In the genomic region with DNA sequence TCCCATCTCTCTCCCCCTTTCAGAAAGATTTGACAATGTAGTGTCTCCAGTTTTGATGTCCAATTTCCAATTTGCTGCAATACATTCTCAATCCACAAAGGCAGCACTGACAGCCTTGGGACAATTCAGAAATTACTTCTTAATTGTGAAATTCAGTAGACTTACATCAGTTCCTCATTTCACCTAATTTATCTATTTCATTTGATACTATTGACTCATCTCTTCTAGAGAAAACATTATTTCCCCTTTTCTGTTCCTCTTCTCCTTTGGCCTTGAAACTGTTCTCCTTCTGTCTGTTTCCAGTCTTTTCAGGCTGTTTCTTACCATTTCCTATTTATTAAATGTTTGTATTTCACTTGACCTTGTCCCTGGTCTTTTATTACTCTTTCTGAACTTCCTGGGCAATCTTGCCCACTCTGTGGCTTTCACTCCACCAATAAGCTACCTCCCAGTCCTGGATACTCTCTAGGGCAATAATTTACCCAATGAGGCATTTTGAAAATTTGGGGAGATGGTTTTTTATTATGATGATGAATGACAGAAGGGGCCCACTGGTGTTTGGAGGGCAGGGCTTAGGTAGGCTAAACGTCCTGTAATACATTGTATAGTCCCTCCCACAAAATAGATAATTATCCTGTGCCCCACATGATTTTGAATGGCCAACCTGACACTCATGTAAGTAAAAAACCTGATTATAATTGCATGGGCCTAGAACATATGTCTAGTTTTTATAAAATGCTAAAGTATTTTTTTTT, we compare ENCODE assay signal across 11 cellular contexts.
DNase-seq lines count a peak whose midpoint lies in the region; ATAC-seq and TF ChIP-seq lines count a peak whose summit lies in the region.
"Had no signal": no experiment of that assay in that cellular context is flagged by ENCODE, and none has a peak within 500 bp of the region (broad histone marks: within the 10 kb centered on the region; RNA-seq: fewer than 3 reads in every experiment).

No MANE protein-coding gene starts in this region.

- intact Hi-C loops in mucosa of descending colon (cut with DNase I, micrococcal nuclease) (no loop called here), prostate gland (cut with DNase I) (no loop called here), breast epithelium (cut with DNase I; ENCODE audit: low total_unique reads) (no loop called here)

- no peak overlapping the region for H3K4me3 ChIP-seq in HL-60 (replicated peaks; ENCODE audit: insufficient read depth, low read length)
- no peak overlapping the region for H3K4me3 ChIP-seq in mucosa of descending colon
- no peak overlapping the region for H3K4me3 ChIP-seq in prostate gland
- H3K4me3 ChIP-seq in breast epithelium: no peak overlapping the region

- no peak for TF ChIP-seq POLR2A in prostate gland (IDR thresholded peaks at IDR 0.05)
- TF ChIP-seq POLR2A in breast epithelium (IDR thresholded peaks at IDR 0.05): no peak

- H3K27ac ChIP-seq in HL-60 (replicated peaks) (peak overlapping the region; percentile 61), prostate gland (no peak overlapping the region), breast epithelium (no peak overlapping the region)

- WGBS in prostate gland: 60% methylated on average over 1 of the region's 1 CpG

- no peaks in the 10 kb centered on the region for H3K9me3 ChIP-seq in mucosa of descending colon
- H3K9me3 ChIP-seq in prostate gland: no peaks in the 10 kb centered on the region
- no peaks in the 10 kb centered on the region for H3K9me3 ChIP-seq in breast epithelium

- no peaks in the 10 kb centered on the region for H3K36me3 ChIP-seq in mucosa of descending colon (ENCODE audit: low read depth)
- no peaks in the 10 kb centered on the region for H3K36me3 ChIP-seq in prostate gland
- no peaks in the 10 kb centered on the region for H3K36me3 ChIP-seq in breast epithelium

- no peaks in the 10 kb centered on the region for H3K27me3 ChIP-seq in HL-60 (ENCODE audit: insufficient read depth, poor library complexity, severe bottlenecking)
- no peaks in the 10 kb centered on the region for H3K27me3 ChIP-seq in prostate gland (replicated peaks; ENCODE audit: insufficient read depth)
- H3K27me3 ChIP-seq in breast epithelium: no peaks in the 10 kb centered on the region

- DNase-seq in HL-60 (ENCODE audit: low read depth in 1 of 2, low spot score in 1 of 2): peak; percentile 43 to 61
- DNase-seq in mucosa of descending colon: no peak
- no peak for DNase-seq in prostate gland (ENCODE audit: low spot score)
- DNase-seq in T-helper 1 cell: no peak
- no peak for DNase-seq in breast epithelium (ENCODE audit: low spot score in 2 of 2)
- DNase-seq in GOT3 (lab: John Stamatoyannopoulos, UW): no peak
- DNase-seq: aorta, NCI-H1092 had no signal

- ATAC-seq in GM18909 (IDR thresholded peaks at IDR 0.05; ENCODE audit: poor library complexity, unreplicated experiment) (peak; percentile 89), HG02642 (IDR thresholded peaks at IDR 0.05; ENCODE audit: poor library complexity, unreplicated experiment) (peak; percentile 84), mucosa of descending colon (peak; percentile 25)
- ATAC-seq: WTC11 had no signal

- H3K4me1 ChIP-seq in mucosa of descending colon (ENCODE audit: low read depth) (no peaks in the 10 kb centered on the region), prostate gland (replicated peaks) (no peaks in the 10 kb centered on the region), breast epithelium (no peaks in the 10 kb centered on the region)

- TF ChIP-seq CTCF in HL-60 (IDR thresholded peaks at IDR 0.05; ENCODE audit: insufficient read depth, low read length): no peak
- no peak for TF ChIP-seq CTCF in mucosa of descending colon (IDR thresholded peaks at IDR 0.05)
- no peak for TF ChIP-seq CTCF in prostate gland (IDR thresholded peaks at IDR 0.05)
- no peak for TF ChIP-seq CTCF in breast epithelium (IDR thresholded peaks at IDR 0.05)

Comparison
In these comparisons a context has a peak if more than half of its experiments do, and no peak if none do; other contexts are left out.
1. ATAC-seq: peak in every context shown above with its lines; median percentile 89 in GM18909; 84 in HG02642; 25 in mucosa of descending colon.
2. DNase-seq: peak in HL-60 (2 of 2); none in mucosa of descending colon (0 of 3), prostate gland (single experiment), T-helper 1 cell (0 of 5), breast epithelium (0 of 2) and GOT3 (single experiment).